In genomic region chr6:96897396-96898240, GRCh38 we compare ENCODE assay signal across 8 cellular contexts.
DNase-seq lines count a peak whose midpoint lies in the region; ATAC-seq lines count a peak whose summit lies in the region.

Gene NDUFAF4 (minus strand): TSS chr6:96897891. CDS start chr6:96897801, 90 bp downstream.

- peak; percentile 97 for DNase-seq in COLO829 (ENCODE audit: low spot score)
- peak; percentile 72 for DNase-seq in HS-5 (ENCODE audit: low read depth)
- DNase-seq in NK-92 (lab: John Stamatoyannopoulos, UW; ENCODE audit: unreplicated experiment), result peak; percentile 60
- peak; percentile 98 for DNase-seq in activated CD8-positive, alpha-beta memory T cell treated with anti-CD3 and anti-CD28 coated beads for 24 hours
- peak; percentile 94 for DNase-seq in effector CD8-positive, alpha-beta T cell (lab: John Stamatoyannopoulos, UW)
- peak; percentile 94 to 96 for DNase-seq in memory B cell (ENCODE audit: low spot score in 2 of 2)
- DNase-seq in stimulated activated CD8-positive, alpha-beta memory T cell treated with anti-CD3 and anti-CD28 coated beads, Interleukin-12 subunit alpha, Interleukin-12 subunit beta, amount 100 ng/mL, for 24 hours (ENCODE audit: extremely low read depth), result peak; percentile 90

- H3K36me3 Mint-ChIP-seq in memory B cell, result peaks cover 3% of the 10 kb centered on the region

- H3K4me1 Mint-ChIP-seq in memory B cell, result peaks cover 13% of the 10 kb centered on the region

- ATAC-seq in GM19468 (IDR thresholded peaks at IDR 0.05; ENCODE audit: extremely low read depth, unreplicated experiment), result peak; percentile 84
- ATAC-seq in memory B cell (ENCODE audit: low read depth), result peak; percentile 88

- peaks cover 2% of the 10 kb centered on the region for H3K27me3 Mint-ChIP-seq in memory B cell

- peak within 1 kb of the TSS; percentile 81 for H3K27ac Mint-ChIP-seq in memory B cell

- peak within 1 kb of the TSS; percentile 84 for H3K4me3 Mint-ChIP-seq in memory B cell

- no peaks in the 10 kb centered on the region for H3K9me3 Mint-ChIP-seq in memory B cell

Comparison
In these comparisons a context has a peak if more than half of its experiments do, and no peak if none do; other contexts are left out.
1. Peak in every context shown above with its lines: DNase-seq and ATAC-seq.